ENCODE assay signal across 21 cellular contexts in the genomic region with DNA sequence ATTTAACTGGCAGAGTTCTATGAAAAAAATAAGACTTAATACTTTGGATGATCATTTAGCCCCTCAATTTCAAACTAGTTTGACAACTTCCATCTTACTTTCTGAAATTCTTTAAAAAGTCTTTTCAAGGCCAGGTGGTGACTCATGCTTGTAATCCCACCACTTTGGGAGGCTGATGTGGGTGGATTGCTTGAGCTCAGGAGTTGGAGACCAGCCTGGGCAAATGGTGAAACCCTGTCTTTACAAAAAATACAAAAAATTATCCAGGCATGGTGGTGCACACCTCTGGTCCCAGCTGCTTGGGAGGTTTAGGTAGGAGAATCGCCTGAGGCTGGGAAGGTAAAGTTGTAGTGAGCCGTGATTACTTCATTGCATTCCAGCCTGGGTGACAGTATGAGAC.
DNase-seq lines count a peak whose midpoint lies in the region; FAIRE-seq and TF ChIP-seq lines count a peak whose summit lies in the region.
"Had no signal": no experiment of that assay in that cellular context is flagged by ENCODE, and none has a peak within 500 bp of the region (broad histone marks: within the 10 kb centered on the region; RNA-seq: fewer than 3 reads in every experiment).

No MANE protein-coding gene starts in this region.

- no peak overlapping the region for H3K4me3 Mint-ChIP-seq in chondrocyte (ENCODE audit: unreplicated experiment)
- H3K4me3 Mint-ChIP-seq: activated CD4-positive, alpha-beta T cell treated with anti-CD3 and anti-CD28 coated beads, Interleukin-2, amount 10 ng/mL, durations not matched to agents 7 days and 5 days; CD4-positive, alpha-beta T cell; GM23338 had no signal

- no peak overlapping the region for H3K4me2 ChIP-seq in mesenchymal stem cell (ENCODE audit: low read length, poor library complexity, severe bottlenecking)
- H3K4me2 ChIP-seq: GM23338 had no signal

- no peak overlapping the region for H2BK120ac ChIP-seq in mesenchymal stem cell (ENCODE audit: low read depth, low read length)

- H3K27ac ChIP-seq in mesenchymal stem cell (ENCODE audit: low read length, poor library complexity, severe bottlenecking), result no peak overlapping the region

- H3K36me3 ChIP-seq in MG63 (no peaks in the 10 kb centered on the region), bronchial epithelial cell (ENCODE audit: control insufficient read depth, insufficient read depth, low read length) (peaks cover 2% of the 10 kb centered on the region), mesenchymal stem cell (ENCODE audit: control insufficient read depth in 1 of 2, insufficient read depth in 2 of 2, low read depth in 1 of 2, low read length in 2 of 2) (no peaks in the 10 kb centered on the region)

- H3K9me3 Mint-ChIP-seq in chondrocyte (ENCODE audit: low read depth), result no peaks in the 10 kb centered on the region
- H3K9me3 Mint-ChIP-seq: activated CD4-positive, alpha-beta T cell treated with anti-CD3 and anti-CD28 coated beads, Interleukin-2, amount 10 ng/mL, durations not matched to agents 7 days and 5 days; CD4-positive, alpha-beta T cell; GM23338 had no signal

- no peak overlapping the region for H3K9ac ChIP-seq in mesenchymal stem cell (ENCODE audit: low read length)

- H3K4me3 ChIP-seq in MG63 (no peak overlapping the region), bronchial epithelial cell (ENCODE audit: low read depth, low read length) (no peak overlapping the region), mesenchymal stem cell (ENCODE audit: insufficient read depth in 1 of 2, low read depth in 1 of 2, low read length in 2 of 2) (no peak overlapping the region)
- H3K4me3 ChIP-seq: GM23338 had no signal

- no peak overlapping the region for H2BK12ac ChIP-seq in mesenchymal stem cell (ENCODE audit: low read length in 2 of 2)

- no peak for TF ChIP-seq CTCF in bronchial epithelial cell (IDR thresholded peaks at IDR 0.05; ENCODE audit: insufficient read depth, low read length, severe bottlenecking)
- no peak for TF ChIP-seq CTCF in chondrocyte (IDR thresholded peaks at IDR 0.05)

- H3K36me3 Mint-ChIP-seq in chondrocyte (ENCODE audit: low read depth), result peaks cover 2% of the 10 kb centered on the region

- peaks cover 19% of the 10 kb centered on the region for H3K79me1 ChIP-seq in mesenchymal stem cell (replicated peaks; ENCODE audit: low read length, poor library complexity, severe bottlenecking)

- H4K8ac ChIP-seq in mesenchymal stem cell (ENCODE audit: low read length), result no peak overlapping the region

- H2AFZ ChIP-seq in mesenchymal stem cell (ENCODE audit: low read depth, low read length), result no peak overlapping the region
- H2AFZ ChIP-seq: GM23338 had no signal

- WGBS in mesenchymal stem cell, result no CpG with 5 or more reads among the region's 2 CpGs

- H3K18ac ChIP-seq in mesenchymal stem cell (ENCODE audit: low read depth in 1 of 2, low read length in 2 of 2), result no peak overlapping the region

- no peak overlapping the region for H3K4ac ChIP-seq in mesenchymal stem cell (ENCODE audit: low read depth in 1 of 2, low read length in 2 of 2)

- no peak overlapping the region for H2BK15ac ChIP-seq in mesenchymal stem cell (ENCODE audit: low read depth, poor library complexity, severe bottlenecking)

- no peak overlapping the region for H4K91ac ChIP-seq in mesenchymal stem cell (ENCODE audit: low read length)

- H3K9me3 ChIP-seq in MG63 (no peaks in the 10 kb centered on the region), mesenchymal stem cell (ENCODE audit: control insufficient read depth, low read length) (no peaks in the 10 kb centered on the region)

- no peak overlapping the region for H3K27ac Mint-ChIP-seq in chondrocyte (ENCODE audit: unreplicated experiment)
- H3K27ac Mint-ChIP-seq: activated CD4-positive, alpha-beta T cell treated with anti-CD3 and anti-CD28 coated beads, Interleukin-2, amount 10 ng/mL, durations not matched to agents 7 days and 5 days; CD4-positive, alpha-beta T cell; GM23338 had no signal

- H3K27me3 ChIP-seq in MG63, result no peaks in the 10 kb centered on the region
- no peaks in the 10 kb centered on the region for H3K27me3 ChIP-seq in bronchial epithelial cell (ENCODE audit: control insufficient read depth, insufficient read depth, low read length)
- H3K27me3 ChIP-seq in mesenchymal stem cell (ENCODE audit: control insufficient read depth in 1 of 2, insufficient read depth in 1 of 2, low read length in 2 of 2), result no peaks in the 10 kb centered on the region

- H3K4me1 ChIP-seq in mesenchymal stem cell (ENCODE audit: control insufficient read depth, insufficient read depth, low read depth, low read length), result peaks cover 1% of the 10 kb centered on the region

- H3K23ac ChIP-seq in mesenchymal stem cell (ENCODE audit: low read length in 2 of 2), result no peak overlapping the region

- peaks cover 8% of the 10 kb centered on the region for H3K4me1 Mint-ChIP-seq in chondrocyte (ENCODE audit: low read depth)
- H3K4me1 Mint-ChIP-seq: activated CD4-positive, alpha-beta T cell treated with anti-CD3 and anti-CD28 coated beads, Interleukin-2, amount 10 ng/mL, durations not matched to agents 7 days and 5 days had no signal

- H2AK5ac ChIP-seq in mesenchymal stem cell (ENCODE audit: low read length, severe bottlenecking), result no peak overlapping the region

- H2BK5ac ChIP-seq in mesenchymal stem cell (ENCODE audit: low read depth, low read length, poor library complexity, severe bottlenecking), result no peak overlapping the region

- no peaks in the 10 kb centered on the region for H3K27me3 Mint-ChIP-seq in chondrocyte (ENCODE audit: low read depth)
- H3K27me3 Mint-ChIP-seq: activated CD4-positive, alpha-beta T cell treated with anti-CD3 and anti-CD28 coated beads, Interleukin-2, amount 10 ng/mL, durations not matched to agents 7 days and 5 days; CD4-positive, alpha-beta T cell had no signal

- H3K14ac ChIP-seq in mesenchymal stem cell (ENCODE audit: low read length in 2 of 2), result no peak overlapping the region

- TF ChIP-seq POLR2A in erythroblast (IDR thresholded peaks at IDR 0.05; ENCODE audit: low read length), result no peak

- FAIRE-seq in bronchial epithelial cell (lab: Jason Lieb, UNC) (no peak), frontal cortex (lab: Jason Lieb, UNC) (no peak)

- DNase-seq in EH (ENCODE audit: low read depth) (peak; percentile 20), MG63 (peak; percentile 66), bronchial epithelial cell (ENCODE audit: low read depth) (peak; percentile 23), mesenchymal stem cell (peak; percentile 30), erythroblast (lab: John Stamatoyannopoulos, UW) (no peak), DMS153 treated with DMSO at 0.1 percent for 48 hours (lab: John Stamatoyannopoulos, UW; ENCODE audit: unreplicated experiment) (no peak), frontal cortex (ENCODE audit: low spot score in 2 of 2) (no peak), chondrocyte (ENCODE audit: low spot score) (no peak)
- DNase-seq: activated CD4-positive, alpha-beta T cell treated with anti-CD3 and anti-CD28 coated beads, Interleukin-2, amount 10 ng/mL, durations not matched to agents 7 days and 5 days; activated gamma-delta T cell treated with Interleukin-2 at 50 U/mL for 16 hours; amygdala; CD4-positive, alpha-beta T cell; cortex of kidney; Karpas-422; NCI-H1105 treated with DMSO at 0.1 percent for 48 hours; NCI-H2081 treated with DMSO at 0.1 percent for 48 hours; NCI-H510A; SHP77; stimulated activated CD4-positive, alpha-beta T cell treated with anti-CD3 and anti-CD28 coated beads, Interleukin-12 subunit alpha, Interleukin-12 subunit beta, amount 100 ng/mL, for 4 hours; T-helper 1 cell had no signal

Comparison
In these comparisons a context has a peak if more than half of its experiments do, and no peak if none do; other contexts are left out.
1. DNase-seq: peak in EH (single experiment), MG63 (single experiment), bronchial epithelial cell (single experiment) and mesenchymal stem cell (single experiment); none in erythroblast (0 of 2), DMS153 treated with DMSO at 0.1 percent for 48 hours (single experiment), frontal cortex (0 of 2) and chondrocyte (single experiment).